26 cellular contexts compared by ENCODE assay signal in the genomic region with DNA sequence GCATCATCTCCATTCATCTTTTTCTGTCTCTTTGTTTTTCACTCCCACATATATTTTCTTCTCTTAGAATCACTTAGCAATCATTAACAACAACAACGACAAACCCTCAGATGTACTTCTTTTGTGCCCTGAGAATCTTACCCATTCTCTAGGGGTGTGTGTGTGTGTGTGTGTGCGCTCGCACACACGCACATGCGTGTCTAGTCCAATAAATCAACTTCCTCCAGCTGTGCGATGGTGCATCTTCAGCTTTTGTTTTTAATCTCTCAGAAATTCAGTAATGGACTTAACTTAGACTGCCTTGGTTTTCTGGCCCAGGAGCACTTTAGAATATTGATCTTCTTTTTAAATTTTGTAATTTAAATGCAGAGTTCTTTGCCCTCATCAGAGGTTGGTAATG.
"Had no signal": no experiment of that assay in that cellular context is flagged by ENCODE, and none has a peak within 500 bp of the region (broad histone marks: within the 10 kb centered on the region; RNA-seq: fewer than 3 reads in every experiment).

No MANE protein-coding gene starts in this region.

- H3K4me1 ChIP-seq: pancreas, prostate gland, right lobe of liver, sigmoid colon, stomach, thyroid gland, tibial nerve, upper lobe of left lung, vagina had no signal

- H3K27me3 Mint-ChIP-seq: natural killer cell treated with Interleukin-12 subunit alpha and Interleukin-12 subunit beta and Interleukin-15 and Interleukin-18, amount 100 ng/mL, for 72 hours; stimulated activated naive B cell treated with anti-CD40 and anti-IgM and Interleukin-4, amounts not matched to agents 10 μg/mL and 1 μg/mL and 100 μg/mL, for 72 hours; stimulated activated naive CD8-positive, alpha-beta T cell treated with anti-CD3 and anti-CD28 coated beads, Interleukin-15, Interleukin-2, amounts not matched to agents 100 ng/mL and 50 ng/mL, for 24 hours had no signal

- H3K27me3 ChIP-seq: pancreas, right lobe of liver, sigmoid colon, stomach, thyroid gland, tibial nerve, upper lobe of left lung, vagina had no signal

- H3K36me3 Mint-ChIP-seq: naive thymus-derived CD8-positive, alpha-beta T cell; natural killer cell treated with Interleukin-12 subunit alpha and Interleukin-12 subunit beta and Interleukin-15 and Interleukin-18, amount 100 ng/mL, for 72 hours; stimulated activated effector memory CD8-positive, alpha-beta T cell treated with anti-CD3 and anti-CD28 coated beads, Interleukin-12 subunit alpha, Interleukin-12 subunit beta, amount 100 ng/mL, for 72 hours; stimulated activated naive B cell treated with anti-CD40 and anti-IgM and Interleukin-4, amounts not matched to agents 10 μg/mL and 1 μg/mL and 100 μg/mL, for 72 hours had no signal

- H3K27ac Mint-ChIP-seq: naive thymus-derived CD8-positive, alpha-beta T cell; natural killer cell treated with Interleukin-12 subunit alpha and Interleukin-12 subunit beta and Interleukin-15 and Interleukin-18, amount 100 ng/mL, for 72 hours; nephron progenitor cell; stimulated activated effector memory CD8-positive, alpha-beta T cell treated with anti-CD3 and anti-CD28 coated beads, Interleukin-12 subunit alpha, Interleukin-12 subunit beta, amount 100 ng/mL, for 72 hours; stimulated activated naive B cell treated with anti-CD40 and anti-IgM and Interleukin-4, amounts not matched to agents 10 μg/mL and 1 μg/mL and 100 μg/mL, for 72 hours; stimulated activated naive CD8-positive, alpha-beta T cell treated with anti-CD3 and anti-CD28 coated beads, Interleukin-15, Interleukin-2, amounts not matched to agents 100 ng/mL and 50 ng/mL, for 24 hours had no signal

- H3K4me1 Mint-ChIP-seq: naive thymus-derived CD8-positive, alpha-beta T cell; stimulated activated effector memory CD8-positive, alpha-beta T cell treated with anti-CD3 and anti-CD28 coated beads, Interleukin-12 subunit alpha, Interleukin-12 subunit beta, amount 100 ng/mL, for 72 hours; stimulated activated naive B cell treated with anti-CD40 and anti-IgM and Interleukin-4, amounts not matched to agents 10 μg/mL and 1 μg/mL and 100 μg/mL, for 72 hours had no signal

- H3K4me3 Mint-ChIP-seq: naive thymus-derived CD8-positive, alpha-beta T cell; natural killer cell treated with Interleukin-12 subunit alpha and Interleukin-12 subunit beta and Interleukin-15 and Interleukin-18, amount 100 ng/mL, for 72 hours; nephron progenitor cell; neural crest cell; stimulated activated effector memory CD8-positive, alpha-beta T cell treated with anti-CD3 and anti-CD28 coated beads, Interleukin-12 subunit alpha, Interleukin-12 subunit beta, amount 100 ng/mL, for 72 hours; stimulated activated naive B cell treated with anti-CD40 and anti-IgM and Interleukin-4, amounts not matched to agents 10 μg/mL and 1 μg/mL and 100 μg/mL, for 72 hours; stimulated activated naive CD8-positive, alpha-beta T cell treated with anti-CD3 and anti-CD28 coated beads, Interleukin-15, Interleukin-2, amounts not matched to agents 100 ng/mL and 50 ng/mL, for 24 hours had no signal

- H3K9me3 ChIP-seq: pancreas, prostate gland, right lobe of liver, sigmoid colon, stomach, thoracic aorta, thyroid gland, tibial nerve, upper lobe of left lung, vagina had no signal

- DNase-seq: naive thymus-derived CD8-positive, alpha-beta T cell; nephron progenitor cell; occipital lobe; pancreas; right cardiac atrium; right lobe of liver; sigmoid colon; small intestine; stimulated activated CD4-positive, alpha-beta T cell treated with anti-CD3 and anti-CD28 coated beads, Interleukin-15, amount 100 ng/mL, for 24 hours; stimulated activated CD4-positive, alpha-beta T cell treated with anti-CD3 and anti-CD28 coated beads, Interleukin-2, amount 100 ng/mL, for 24 hours; stimulated activated CD4-positive, alpha-beta T cell treated with anti-CD3 and anti-CD28 coated beads, Interleukin-2, amount 100 ng/mL, for 48 hours; stimulated activated CD4-positive, alpha-beta T cell treated with anti-CD3 and anti-CD28 coated beads, Interleukin-4, amount 100 ng/mL, for 24 hours; stimulated activated naive B cell treated with anti-CD40 and anti-IgM and Interleukin-4, amounts not matched to agents 10 μg/mL and 1 μg/mL and 100 μg/mL, for 72 hours; stimulated activated naive CD4-positive, alpha-beta T cell treated with Interleukin-2 at 50 U/mL for 16 hours; stomach; thyroid gland; trophoblast cell; upper lobe of left lung had no signal

- H3K9me3 Mint-ChIP-seq: nephron progenitor cell; neural crest cell; stimulated activated effector memory CD8-positive, alpha-beta T cell treated with anti-CD3 and anti-CD28 coated beads, Interleukin-12 subunit alpha, Interleukin-12 subunit beta, amount 100 ng/mL, for 72 hours; stimulated activated naive B cell treated with anti-CD40 and anti-IgM and Interleukin-4, amounts not matched to agents 10 μg/mL and 1 μg/mL and 100 μg/mL, for 72 hours; stimulated activated naive CD8-positive, alpha-beta T cell treated with anti-CD3 and anti-CD28 coated beads, Interleukin-15, Interleukin-2, amounts not matched to agents 100 ng/mL and 50 ng/mL, for 24 hours had no signal

- H3K36me3 ChIP-seq: pancreas, prostate gland, right lobe of liver, sigmoid colon, stomach, thoracic aorta, thyroid gland, tibial nerve, upper lobe of left lung, vagina had no signal

- H3K27ac ChIP-seq: pancreas, prostate gland, right lobe of liver, sigmoid colon, stomach, thoracic aorta, thyroid gland, tibial nerve, upper lobe of left lung, vagina had no signal

- H3K4me3 ChIP-seq: pancreas, prostate gland, right lobe of liver, sigmoid colon, stomach, thoracic aorta, thyroid gland, tibial nerve, upper lobe of left lung, vagina had no signal
